Comparison of ENCODE assay signal across 18 cellular contexts in genomic region chr14:104266643-104267575, GRCh38.
DNase-seq lines count a peak whose midpoint lies in the region; ATAC-seq and TF ChIP-seq lines count a peak whose summit lies in the region.
"Had no signal": no experiment of that assay in that cellular context is flagged by ENCODE, and none has a peak within 500 bp of the region (broad histone marks: within the 10 kb centered on the region; RNA-seq: fewer than 3 reads in every experiment).

No MANE protein-coding gene starts in this region.

- H3K14ac ChIP-seq in mesenchymal stem cell (ENCODE audit: low read length in 2 of 2), result peak overlapping the region in 1 of 2 experiments; percentile 65

- H3K4me3 Mint-ChIP-seq in activated naive CD4-positive, alpha-beta T cell treated with anti-CD3 and anti-CD28 coated beads, Interleukin-2, amount 10 ng/mL, durations not matched to agents 7 days and 5 days, result no peak overlapping the region
- H3K4me3 Mint-ChIP-seq: memory B cell, WTC11 had no signal

- H2BK12ac ChIP-seq in mesenchymal stem cell (ENCODE audit: low read length in 2 of 2), result no peak overlapping the region

- H3K9ac ChIP-seq in colonic mucosa (ENCODE audit: low read depth in 2 of 2, low read length in 2 of 2) (no peak overlapping the region), mesenchymal stem cell (ENCODE audit: low read length) (no peak overlapping the region)

- no peak overlapping the region for H2BK5ac ChIP-seq in mesenchymal stem cell (ENCODE audit: low read depth, low read length, poor library complexity, severe bottlenecking)

- no peak overlapping the region for H2AK5ac ChIP-seq in mesenchymal stem cell (ENCODE audit: low read length, severe bottlenecking)

- H3K27me3 ChIP-seq in heart left ventricle (no peaks in the 10 kb centered on the region), colonic mucosa (no peaks in the 10 kb centered on the region), mesenchymal stem cell (ENCODE audit: control insufficient read depth in 1 of 2, insufficient read depth in 1 of 2, low read length in 2 of 2) (no peaks in the 10 kb centered on the region)
- H3K27me3 ChIP-seq in effector memory CD4-positive, alpha-beta T cell (replicated peaks; ENCODE audit: control insufficient read depth, insufficient read depth, low read length, poor library complexity, severe bottlenecking), result no peaks in the 10 kb centered on the region
- H3K27me3 ChIP-seq: hepatocyte had no signal

- no peak overlapping the region for H3K27ac ChIP-seq in heart left ventricle
- H3K27ac ChIP-seq in colonic mucosa, result no peak overlapping the region
- no peak overlapping the region for H3K27ac ChIP-seq in mesenchymal stem cell (ENCODE audit: low read length, poor library complexity, severe bottlenecking)
- no peak overlapping the region for H3K27ac ChIP-seq in effector memory CD4-positive, alpha-beta T cell (ENCODE audit: insufficient read depth, low read length, poor library complexity, severe bottlenecking)
- H3K27ac ChIP-seq: hepatocyte, PC-9, thoracic aorta had no signal

- no peaks in the 10 kb centered on the region for H3K9me3 Mint-ChIP-seq in activated naive CD4-positive, alpha-beta T cell treated with anti-CD3 and anti-CD28 coated beads, Interleukin-2, amount 10 ng/mL, durations not matched to agents 7 days and 5 days

- TF ChIP-seq CTCF in heart left ventricle (IDR thresholded peaks at IDR 0.05) (no peak), colonic mucosa (IDR thresholded peaks at IDR 0.05) (no peak)

- H3K4me2 ChIP-seq in mesenchymal stem cell (ENCODE audit: low read length, poor library complexity, severe bottlenecking), result no peak overlapping the region
- H3K4me2 ChIP-seq: hepatocyte, PC-9 had no signal

- WGBS in heart left ventricle, 4 donors, result 87 to 95% (median 91%) methylated on average over 25 to 29 of the region's 29 CpGs
- WGBS in mesenchymal stem cell, result 76% methylated on average over 29 of the region's 29 CpGs

- TF ChIP-seq POLR2A in heart left ventricle (IDR thresholded peaks at IDR 0.05), result no peak

- H2BK15ac ChIP-seq in mesenchymal stem cell (ENCODE audit: low read depth, poor library complexity, severe bottlenecking), result no peak overlapping the region

- H3K4ac ChIP-seq in mesenchymal stem cell (ENCODE audit: low read depth in 1 of 2, low read length in 2 of 2), result no peak overlapping the region

- H4K91ac ChIP-seq in mesenchymal stem cell (ENCODE audit: low read length), result peak overlapping the region; percentile 75

- H3K36me3 Mint-ChIP-seq in activated naive CD4-positive, alpha-beta T cell treated with anti-CD3 and anti-CD28 coated beads, Interleukin-2, amount 10 ng/mL, durations not matched to agents 7 days and 5 days, result no peaks in the 10 kb centered on the region
- H3K36me3 Mint-ChIP-seq: memory B cell; naive thymus-derived CD8-positive, alpha-beta T cell; WTC11 had no signal

- CTCF ChIA-PET in activated naive CD4-positive, alpha-beta T cell treated with anti-CD3 and anti-CD28 coated beads, Interleukin-2, amount 10 ng/mL, durations not matched to agents 7 days and 5 days (lab: Charles Lee), result no interaction called here

- H3K9me3 ChIP-seq in heart left ventricle (no peaks in the 10 kb centered on the region), colonic mucosa (no peaks in the 10 kb centered on the region), mesenchymal stem cell (ENCODE audit: control insufficient read depth, low read length) (no peaks in the 10 kb centered on the region)
- no peaks in the 10 kb centered on the region for H3K9me3 ChIP-seq in effector memory CD4-positive, alpha-beta T cell (ENCODE audit: control insufficient read depth, low read length)
- H3K9me3 ChIP-seq: thoracic aorta had no signal

- no peak overlapping the region for H3K27ac Mint-ChIP-seq in activated naive CD4-positive, alpha-beta T cell treated with anti-CD3 and anti-CD28 coated beads, Interleukin-2, amount 10 ng/mL, durations not matched to agents 7 days and 5 days
- H3K27ac Mint-ChIP-seq: memory B cell, WTC11 had no signal

- H3K4me3 ChIP-seq in heart left ventricle (no peak overlapping the region), colonic mucosa (no peak overlapping the region), mesenchymal stem cell (ENCODE audit: insufficient read depth in 1 of 2, low read depth in 1 of 2, low read length in 2 of 2) (no peak overlapping the region)
- H3K4me3 ChIP-seq in effector memory CD4-positive, alpha-beta T cell (ENCODE audit: insufficient read depth, low read depth, low read length, poor library complexity, severe bottlenecking), result no peak overlapping the region
- H3K4me3 ChIP-seq: hepatocyte, PC-9, thoracic aorta had no signal

- peaks cover 3% of the 10 kb centered on the region for H3K4me1 Mint-ChIP-seq in activated naive CD4-positive, alpha-beta T cell treated with anti-CD3 and anti-CD28 coated beads, Interleukin-2, amount 10 ng/mL, durations not matched to agents 7 days and 5 days
- H3K4me1 Mint-ChIP-seq: memory B cell had no signal

- H4K8ac ChIP-seq in mesenchymal stem cell (ENCODE audit: low read length), result no peak overlapping the region

- peak in 3 of 5 donors; percentile 11 to 54 (median 13) for DNase-seq in heart left ventricle
- no peak for DNase-seq in left cardiac atrium
- DNase-seq in colonic mucosa, result peak; percentile 15
- DNase-seq in mesenchymal stem cell, result no peak
- DNase-seq in ureter (ENCODE audit: low spot score), result peak; percentile 27
- no peak for DNase-seq in effector memory CD4-positive, alpha-beta T cell
- no peak for DNase-seq in activated naive CD4-positive, alpha-beta T cell treated with anti-CD3 and anti-CD28 coated beads, Interleukin-2, amount 10 ng/mL, durations not matched to agents 7 days and 5 days
- DNase-seq: DND-41, NCI-H187, NCI-H774, PC-9, T-helper 2 cell had no signal

- H3K23ac ChIP-seq in mesenchymal stem cell (ENCODE audit: low read length in 2 of 2), result no peak overlapping the region

- no peak overlapping the region for H2AFZ ChIP-seq in mesenchymal stem cell (ENCODE audit: low read depth, low read length)
- H2AFZ ChIP-seq: hepatocyte, PC-9 had no signal

- H3K18ac ChIP-seq in mesenchymal stem cell (ENCODE audit: low read depth in 1 of 2, low read length in 2 of 2), result no peak overlapping the region

- no peaks in the 10 kb centered on the region for H3K27me3 Mint-ChIP-seq in activated naive CD4-positive, alpha-beta T cell treated with anti-CD3 and anti-CD28 coated beads, Interleukin-2, amount 10 ng/mL, durations not matched to agents 7 days and 5 days

- no peaks in the 10 kb centered on the region for H3K79me1 ChIP-seq in mesenchymal stem cell (replicated peaks; ENCODE audit: low read length, poor library complexity, severe bottlenecking)

- no peak overlapping the region for H2BK120ac ChIP-seq in mesenchymal stem cell (ENCODE audit: low read depth, low read length)

- no peaks in the 10 kb centered on the region for H3K36me3 ChIP-seq in heart left ventricle
- H3K36me3 ChIP-seq in colonic mucosa, result no peaks in the 10 kb centered on the region
- no peaks in the 10 kb centered on the region for H3K36me3 ChIP-seq in mesenchymal stem cell (ENCODE audit: control insufficient read depth in 1 of 2, insufficient read depth in 2 of 2, low read depth in 1 of 2, low read length in 2 of 2)
- no peaks in the 10 kb centered on the region for H3K36me3 ChIP-seq in effector memory CD4-positive, alpha-beta T cell (ENCODE audit: control insufficient read depth, insufficient read depth, low read length)
- H3K36me3 ChIP-seq: thoracic aorta had no signal

- intact Hi-C loops in heart left ventricle (cut with DNase I) (no loop called here), left cardiac atrium (cut with DNase I) (no loop called here), colonic mucosa (cut with DNase I) (no loop called here)

- ATAC-seq in heart left ventricle (no peak), left cardiac atrium (no peak), GM18873 (IDR thresholded peaks at IDR 0.05; ENCODE audit: low FRiP score, unreplicated experiment) (no peak)
- ATAC-seq: naive thymus-derived CD8-positive, alpha-beta T cell had no signal

- H3K4me1 ChIP-seq in heart left ventricle, result no peaks in the 10 kb centered on the region
- no peaks in the 10 kb centered on the region for H3K4me1 ChIP-seq in colonic mucosa
- H3K4me1 ChIP-seq in mesenchymal stem cell (ENCODE audit: control insufficient read depth, insufficient read depth, low read depth, low read length), result peaks cover 1% of the 10 kb centered on the region
- no peaks in the 10 kb centered on the region for H3K4me1 ChIP-seq in effector memory CD4-positive, alpha-beta T cell (ENCODE audit: control insufficient read depth, insufficient read depth, low read length, poor library complexity, severe bottlenecking)

Comparison
In these comparisons a context has a peak if more than half of its experiments do, and no peak if none do; other contexts are left out.
1. DNase-seq: peak in heart left ventricle (3 of 5), colonic mucosa (single experiment) and ureter (single experiment); none in left cardiac atrium (single experiment), mesenchymal stem cell (single experiment), effector memory CD4-positive, alpha-beta T cell (0 of 3) and activated naive CD4-positive, alpha-beta T cell treated with anti-CD3 and anti-CD28 coated beads, Interleukin-2, amount 10 ng/mL, durations not matched to agents 7 days and 5 days (single experiment).